ENCODE assay signal across 8 cellular contexts in the genomic region with DNA sequence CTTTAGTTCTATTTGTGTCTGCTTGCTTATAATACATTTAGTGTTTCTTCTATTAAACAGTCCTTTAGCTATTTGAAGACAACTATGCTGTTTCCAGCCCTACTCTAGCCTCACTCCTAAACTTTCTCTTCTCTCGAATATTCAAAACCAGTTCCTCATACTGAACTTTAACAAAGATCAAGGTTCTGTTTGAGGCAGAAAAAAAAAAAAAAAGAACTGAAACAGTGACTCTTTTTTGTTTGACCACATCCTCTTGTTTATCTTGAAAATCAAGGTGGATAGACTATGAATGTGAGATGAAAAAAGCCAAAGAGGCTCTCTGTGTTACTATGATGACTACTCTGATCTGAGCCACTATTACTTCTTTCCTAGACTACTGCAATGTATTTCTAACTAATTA.
A peak's percentile ranks its signal among the peaks of the same experiment; 100 is the strongest.
DNase-seq lines count a peak whose midpoint lies in the region; ATAC-seq lines count a peak whose summit lies in the region.

No MANE protein-coding gene starts in this region.

- H3K27me3 ChIP-seq in Karpas-422 (ENCODE audit: low read length), result no peaks in the 10 kb centered on the region

- no peak overlapping the region for H3K9ac ChIP-seq in Karpas-422 (ENCODE audit: low read length)

- H3K4me1 ChIP-seq in Karpas-422 (ENCODE audit: low read length), result peaks cover 17% of the 10 kb centered on the region

- no peaks in the 10 kb centered on the region for H3K79me2 ChIP-seq in Karpas-422 (ENCODE audit: low read length)

- no peaks in the 10 kb centered on the region for H3K9me3 ChIP-seq in Karpas-422 (ENCODE audit: low read length)

- in situ Hi-C loops in ACHN (cut with HindIII; ENCODE audit: low pct_ligation_motif_present, low pct_unique_long_range_greater_than_20kb, low sequenced_read_pairs), result no loop called here

- no peak overlapping the region for H2AFZ ChIP-seq in Karpas-422 (ENCODE audit: low read length)

- DNase-seq in Karpas-422 (peak; percentile 61), globus pallidus (ENCODE audit: low spot score) (peak; percentile 10), ACHN (no peak), NCI-H1092 treated with DMSO at 0.1 percent for 48 hours (lab: John Stamatoyannopoulos, UW) (no peak), Kasumi-1 (lab: John Stamatoyannopoulos, UW) (no peak), NCI-H345 (lab: John Stamatoyannopoulos, UW) (no peak)

- H3K4me2 ChIP-seq in Karpas-422 (ENCODE audit: low read depth, low read length, poor library complexity, severe bottlenecking), result no peak overlapping the region

- no peaks in the 10 kb centered on the region for H4K20me1 ChIP-seq in Karpas-422 (ENCODE audit: insufficient read depth, low read depth, low read length)

- no peak overlapping the region for H3K4me3 ChIP-seq in Karpas-422 (ENCODE audit: low read length)

- H3K9me2 ChIP-seq in Karpas-422 (replicated peaks; ENCODE audit: insufficient read depth, low read length), result no peaks in the 10 kb centered on the region

- no peak overlapping the region for H3K27ac ChIP-seq in Karpas-422 (ENCODE audit: low read length)

- H3K36me3 ChIP-seq in Karpas-422 (ENCODE audit: insufficient read depth, low read length), result no peaks in the 10 kb centered on the region

- ATAC-seq in GM18861 (IDR thresholded peaks at IDR 0.05; ENCODE audit: unreplicated experiment) (peak; percentile 96), HG02588 (IDR thresholded peaks at IDR 0.05; ENCODE audit: unreplicated experiment) (peak; percentile 93)

Comparison
In these comparisons a context has a peak if more than half of its experiments do, and no peak if none do; other contexts are left out.
1. DNase-seq: peak in Karpas-422 (single experiment) and globus pallidus (single experiment); none in ACHN (single experiment), NCI-H1092 treated with DMSO at 0.1 percent for 48 hours (single experiment), Kasumi-1 (0 of 2) and NCI-H345 (single experiment).